In the genomic region with DNA sequence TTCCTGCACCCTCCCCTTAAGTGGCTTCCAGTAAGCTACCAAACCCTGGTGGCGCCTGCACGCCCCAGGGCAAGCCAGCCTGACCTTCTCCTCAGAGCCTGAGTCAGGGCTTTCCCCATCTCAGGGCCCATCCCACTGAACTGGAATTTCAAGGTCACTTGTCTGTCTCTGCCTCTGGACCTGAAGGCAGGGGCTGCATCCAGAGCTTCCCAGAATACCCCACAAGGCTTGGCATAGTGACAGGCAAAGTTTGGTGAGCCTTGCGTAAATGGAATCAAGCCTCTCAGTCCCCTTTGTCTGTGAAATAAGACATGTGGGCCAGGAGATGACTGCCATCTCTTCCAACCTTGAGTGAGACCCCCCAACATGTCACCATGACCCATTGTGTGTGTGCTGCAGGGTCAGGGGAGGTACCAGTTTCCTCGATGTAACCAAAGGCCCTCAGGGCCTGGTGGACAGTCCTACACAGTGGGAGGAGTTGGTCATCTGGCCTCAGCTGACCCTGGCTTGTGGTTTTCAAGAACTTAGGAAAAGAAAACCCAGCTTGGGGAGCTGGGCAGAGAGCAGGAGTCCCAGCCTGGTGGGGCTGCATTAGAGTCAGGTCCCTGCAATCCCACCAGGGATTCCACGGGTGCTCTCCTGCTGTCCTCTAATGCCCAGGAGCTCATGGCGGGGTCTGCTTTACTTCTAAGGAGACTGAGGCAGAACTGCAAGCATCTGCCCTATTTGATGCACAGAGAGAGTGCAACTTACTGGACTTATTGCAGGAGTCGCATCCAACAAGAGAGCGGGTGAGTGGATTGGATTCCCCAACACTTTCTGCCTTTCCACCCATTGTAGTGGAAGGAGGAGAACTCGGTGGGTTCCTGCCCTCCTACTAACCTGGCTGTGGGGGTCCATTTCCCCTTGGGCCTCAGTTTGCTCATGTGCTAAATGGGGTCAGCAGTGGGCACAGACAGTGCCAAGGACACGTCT, we compare ENCODE assay signal across 25 cellular contexts. TPM values are rescaled to one million over a fixed set of nuclear protein-coding genes. Genes with fewer than 3 reads are reported as not detected.
DNase-seq lines count a peak whose midpoint lies in the region; ATAC-seq and TF ChIP-seq lines count a peak whose summit lies in the region.
"Had no signal": no experiment of that assay in that cellular context is flagged by ENCODE, and none has a peak within 500 bp of the region (broad histone marks: within the 10 kb centered on the region; RNA-seq: fewer than 3 reads in every experiment).

No MANE protein-coding gene starts in this region.

- dilution Hi-C loops in mammary epithelial cell (cut with HindIII; ENCODE audit: low sequenced_read_pairs), result no loop called here

- no peak overlapping the region for H3K9ac ChIP-seq in mammary epithelial cell (ENCODE audit: insufficient read depth, low read length)

- no peak overlapping the region for H3K4me2 ChIP-seq in mammary epithelial cell (ENCODE audit: insufficient read depth, low read depth, low read length)

- H3K27me3 ChIP-seq in mammary epithelial cell (ENCODE audit: insufficient read depth, low read length), result peaks cover 29% of the 10 kb centered on the region

- DNase-seq in MCF 10A (ENCODE audit: unreplicated experiment) (peak; percentile 71), mammary epithelial cell (no peak), SK-MEL-5 (ENCODE audit: low read depth, low spot score) (peak; percentile 11), glomerular visceral epithelial cell (ENCODE audit: extremely low spot score) (peak; percentile 70), KBM-7 (no peak), omental fat pad (ENCODE audit: low spot score) (no peak)
- DNase-seq in activated T-cell treated with anti-CD3 and anti-CD28 coated beads, Interleukin-2, amount 50 U/mL, for 24 hours, result no peak
- DNase-seq: activated T-cell treated with anti-CD3 and anti-CD28 coated beads, Interleukin-2, amount 50 U/mL, for 1 hour; CD8-positive, alpha-beta memory T cell; naive B cell; NCI-H2171; NCI-H82 had no signal

- peaks cover 3% of the 10 kb centered on the region for H3K9me3 ChIP-seq in mammary epithelial cell (replicated peaks; ENCODE audit: insufficient read depth, low read length)
- H3K9me3 ChIP-seq: tibial nerve had no signal

- no peak overlapping the region for H3K4me3 ChIP-seq in mammary epithelial cell (replicated peaks in 1 of 3; ENCODE audit: insufficient read depth in 1 of 3, low read depth in 2 of 3, low read length in 3 of 3)
- H3K4me3 ChIP-seq: K562, lung, tibial nerve had no signal

- no TSS peak for BruUV-seq in MCF 10A (replicated peaks; lab: Mats Ljungman, UMichigan)
- BruUV-seq in mammary epithelial cell (replicated peaks; lab: Mats Ljungman, UMichigan), result no TSS peak

- H3K36me3 ChIP-seq in mammary epithelial cell (ENCODE audit: insufficient read depth, low read length), result no peaks in the 10 kb centered on the region
- H3K36me3 ChIP-seq: tibial nerve had no signal

- peaks cover 5% of the 10 kb centered on the region for H3K4me1 ChIP-seq in mammary epithelial cell (ENCODE audit: insufficient read depth, low read length)

- POLR2A ChIA-PET in MCF 10A (lab: Yijun Ruan, JAX), result interaction anchor here (0.5 kb wide), 1 partner anchor 19 kb away, joined by 5 read pairs; no protein-coding TSS in a partner anchor

- WGBS in mammary epithelial cell (ENCODE audit: low coverage, missing lambda C conversion rate), result 82% methylated on average over 8 of the region's 10 CpGs

- H3K27ac Mint-ChIP-seq in MCF 10A (ENCODE audit: low read depth, unreplicated experiment), result no peak overlapping the region
- no peak overlapping the region for H3K27ac Mint-ChIP-seq in activated T-cell treated with anti-CD3 and anti-CD28 coated beads, Interleukin-2, amount 50 U/mL, for 24 hours
- H3K27ac Mint-ChIP-seq: activated CD4-positive, alpha-beta memory T cell treated with anti-CD3 and anti-CD28 coated beads for 36 hours; activated naive CD4-positive, alpha-beta T cell treated with anti-CD3 and anti-CD28 coated beads, Interleukin-2, amount 50 U/mL, for 72 hours; brain; CD8-positive, alpha-beta memory T cell; naive B cell; progenitor cell of endocrine pancreas; stimulated activated effector memory CD8-positive, alpha-beta T cell treated with anti-CD3 and anti-CD28 coated beads, Interleukin-12 subunit alpha, Interleukin-12 subunit beta, amount 100 ng/mL, for 72 hours had no signal

- no peaks in the 10 kb centered on the region for H4K20me1 ChIP-seq in mammary epithelial cell (ENCODE audit: insufficient read depth, low read length)

- H3K79me2 ChIP-seq in mammary epithelial cell (ENCODE audit: insufficient read depth, low read length), result no peaks in the 10 kb centered on the region

- peaks cover 14% of the 10 kb centered on the region for H3K27me3 Mint-ChIP-seq in MCF 10A (ENCODE audit: insufficient read depth, unreplicated experiment)
- H3K27me3 Mint-ChIP-seq in activated T-cell treated with anti-CD3 and anti-CD28 coated beads, Interleukin-2, amount 50 U/mL, for 24 hours, result peaks cover 85% of the 10 kb centered on the region

- H2AFZ ChIP-seq in mammary epithelial cell (ENCODE audit: low read depth, low read length), result no peak overlapping the region

- no peak overlapping the region for H3K27ac ChIP-seq in mammary epithelial cell (ENCODE audit: insufficient read depth, low read depth, low read length)
- H3K27ac ChIP-seq: 22Rv1, tibial nerve, VCaP had no signal

- no peak overlapping the region for H3K4me3 Mint-ChIP-seq in MCF 10A (ENCODE audit: unreplicated experiment)
- no peak overlapping the region for H3K4me3 Mint-ChIP-seq in activated T-cell treated with anti-CD3 and anti-CD28 coated beads, Interleukin-2, amount 50 U/mL, for 24 hours
- H3K4me3 Mint-ChIP-seq: activated CD4-positive, alpha-beta memory T cell treated with anti-CD3 and anti-CD28 coated beads for 36 hours; naive B cell; stimulated activated effector memory CD8-positive, alpha-beta T cell treated with anti-CD3 and anti-CD28 coated beads, Interleukin-12 subunit alpha, Interleukin-12 subunit beta, amount 100 ng/mL, for 72 hours had no signal

- in situ Hi-C loops in mammary epithelial cell (cut with MboI; ENCODE audit: low sequenced_read_pairs in 2 of 2) (no loop called here), SK-MEL-5 (cut with HindIII; ENCODE audit: low pct_unique_long_range_greater_than_20kb, low sequenced_read_pairs) (no loop called here), KBM-7 (cut with MboI; ENCODE audit: low pct_unique_long_range_greater_than_20kb, low sequenced_read_pairs) (no loop called here)

- no peaks in the 10 kb centered on the region for H3K36me3 Mint-ChIP-seq in MCF 10A (ENCODE audit: insufficient read depth, unreplicated experiment)
- no peaks in the 10 kb centered on the region for H3K36me3 Mint-ChIP-seq in activated T-cell treated with anti-CD3 and anti-CD28 coated beads, Interleukin-2, amount 50 U/mL, for 24 hours (ENCODE audit: low read depth)
- H3K36me3 Mint-ChIP-seq: activated CD4-positive, alpha-beta memory T cell treated with anti-CD3 and anti-CD28 coated beads for 36 hours; brain had no signal

- CTCF ChIA-PET in MCF 10A (lab: Yijun Ruan, JAX) (no interaction called here), mammary epithelial cell (lab: Charles Lee; ENCODE audit: low non-redundant PET) (no interaction called here)

- intact Hi-C loops in MCF 10A (cut with micrococcal nuclease) (no loop called here), mammary epithelial cell (cut with micrococcal nuclease) (no loop called here)

- no peaks in the 10 kb centered on the region for H3K9me3 Mint-ChIP-seq in MCF 10A (ENCODE audit: unreplicated experiment)
- no peaks in the 10 kb centered on the region for H3K9me3 Mint-ChIP-seq in activated T-cell treated with anti-CD3 and anti-CD28 coated beads, Interleukin-2, amount 50 U/mL, for 24 hours
- H3K9me3 Mint-ChIP-seq: activated CD4-positive, alpha-beta memory T cell treated with anti-CD3 and anti-CD28 coated beads for 36 hours; activated naive CD4-positive, alpha-beta T cell treated with anti-CD3 and anti-CD28 coated beads, Interleukin-2, amount 50 U/mL, for 72 hours; stimulated activated effector memory CD8-positive, alpha-beta T cell treated with anti-CD3 and anti-CD28 coated beads, Interleukin-12 subunit alpha, Interleukin-12 subunit beta, amount 100 ng/mL, for 72 hours had no signal

- no peak for ATAC-seq in omental fat pad (ENCODE audit: low FRiP score)
- ATAC-seq in GM18511 (IDR thresholded peaks at IDR 0.05; ENCODE audit: unreplicated experiment), result no peak
- ATAC-seq: activated naive CD4-positive, alpha-beta T cell treated with anti-CD3 and anti-CD28 coated beads, Interleukin-2, amount 50 U/mL, for 72 hours; K562 had no signal

- TF ChIP-seq CTCF in MCF 10A (IDR thresholded peaks at IDR 0.05; ENCODE audit: unreplicated experiment), result no peak
- TF ChIP-seq CTCF in mammary epithelial cell (conservative IDR thresholded peaks at IDR 0.05 in 1 of 2, IDR thresholded peaks at IDR 0.05 in 1 of 2; ENCODE audit: extremely low read depth in 1 of 2, insufficient read depth in 1 of 2, low read depth in 1 of 2, low read length in 2 of 2), result no peak
- TF ChIP-seq CTCF in omental fat pad (IDR thresholded peaks at IDR 0.05), result no peak

- H3K4me1 Mint-ChIP-seq in MCF 10A (ENCODE audit: insufficient read depth, unreplicated experiment), result peaks cover 17% of the 10 kb centered on the region
- peaks cover 27% of the 10 kb centered on the region for H3K4me1 Mint-ChIP-seq in activated T-cell treated with anti-CD3 and anti-CD28 coated beads, Interleukin-2, amount 50 U/mL, for 24 hours (ENCODE audit: low read depth)

RNA-seq across cellular contexts. Expression of gene ALX4, which starts 8.8 kb away (rescaled TPM):
- total RNA-seq in MCF 10A (2022), result not detected in 2 replicates
- total RNA-seq in mammary epithelial cell, result under 1 TPM in 1 of 2 donors, not detected in 1; under 0.01 TPM
- polyA plus RNA-seq in mammary epithelial cell, result not detected
- polyA minus RNA-seq in mammary epithelial cell, result not detected
- 0.08 TPM in 1 of 2 replicates, not detected in the other for total RNA-seq in SK-MEL-5 (2014; rRNA removed; shearing (Covaris generic))
- polyA plus RNA-seq in SK-MEL-5 (2015; cell fraction: cytosol; rRNA removed), result 0.07 and 0.22 TPM in 2 replicates
- polyA plus RNA-seq in SK-MEL-5 (2015; cell fraction: nucleus; rRNA removed), result not detected in 2 replicates
- under 1 TPM in 3 of 4 donors, not detected in 1; 0.09 to 0.32 (median 0.13) TPM for total RNA-seq in omental fat pad
- total RNA-seq: activated CD4-positive, alpha-beta memory T cell treated with anti-CD3 and anti-CD28 coated beads for 36 hours; activated naive CD4-positive, alpha-beta T cell treated with anti-CD3 and anti-CD28 coated beads, Interleukin-2, amount 50 U/mL, for 72 hours; CD8-positive, alpha-beta memory T cell; dermis microvascular lymphatic vessel endothelial cell; epithelial cell of proximal tubule; progenitor cell of endocrine pancreas had no signal
- polyA plus RNA-seq: CD8-positive, alpha-beta memory T cell had no signal

Comparison
In these comparisons a context has a peak if more than half of its experiments do, and no peak if none do; other contexts are left out.
1. DNase-seq: peak in MCF 10A (single experiment), SK-MEL-5 (single experiment) and glomerular visceral epithelial cell (single experiment); none in mammary epithelial cell (single experiment), KBM-7 (single experiment), omental fat pad (single experiment) and activated T-cell treated with anti-CD3 and anti-CD28 coated beads, Interleukin-2, amount 50 U/mL, for 24 hours (single experiment).